30 cellular contexts compared by ENCODE assay signal in the genomic region with DNA sequence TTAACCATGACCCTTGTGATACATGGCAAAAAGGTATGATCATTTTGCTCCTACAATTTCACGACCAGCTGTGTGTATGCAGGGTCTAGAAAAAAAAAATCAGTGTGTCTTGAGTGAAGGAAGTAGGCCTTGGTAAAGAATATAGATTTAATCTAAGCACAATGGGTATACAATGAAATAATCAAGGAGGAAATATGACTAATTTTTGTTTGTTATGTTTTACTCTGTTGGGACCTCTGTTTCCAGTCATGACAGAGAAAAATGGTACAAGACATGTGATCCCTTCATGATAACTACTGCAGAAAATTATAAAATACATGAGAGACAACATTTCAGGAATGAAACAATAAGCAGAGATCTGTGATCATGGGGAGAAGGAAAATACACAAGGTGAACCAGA.
"Had no signal": no experiment of that assay in that cellular context is flagged by ENCODE, and none has a peak within 500 bp of the region (broad histone marks: within the 10 kb centered on the region; RNA-seq: fewer than 3 reads in every experiment).

No MANE protein-coding gene starts in this region.

- H3K4me1 ChIP-seq: ascending aorta, colonic mucosa, foreskin keratinocyte, gastroesophageal sphincter had no signal

- H3K9me3 Mint-ChIP-seq: activated naive CD4-positive, alpha-beta T cell treated with anti-CD3 and anti-CD28 coated beads for 36 hours; activated naive CD8-positive, alpha-beta T cell treated with anti-CD3 and anti-CD28 coated beads for 36 hours; activated T-cell treated with anti-CD3 and anti-CD28 coated beads, Interleukin-2, amount 50 U/mL, for 4 hours; activated T-helper 17 cell treated with anti-CD3 and anti-CD28 coated beads, Interleukin-2, amount 50 U/mL, for 72 hours had no signal

- H3K4me3 ChIP-seq: ascending aorta, cardiac muscle cell, colonic mucosa, gastroesophageal sphincter had no signal

- H3K27me3 ChIP-seq: ascending aorta, cardiac muscle cell, colonic mucosa, foreskin keratinocyte, gastroesophageal sphincter had no signal

- ATAC-seq: activated CD4-positive, CD25-positive, alpha-beta regulatory T cell treated with anti-CD3 and anti-CD28 coated beads, Interleukin-2, amount 50 U/mL, for 24 hours; activated CD8-positive, alpha-beta T cell treated with anti-CD3 and anti-CD28 coated beads for 36 hours; activated naive CD8-positive, alpha-beta T cell treated with anti-CD3 and anti-CD28 coated beads, Interleukin-2, amount 50 U/mL, for 24 hours; activated T-cell treated with anti-CD3 and anti-CD28 coated beads, Interleukin-2, amount 50 U/mL, for 4 hours; activated T-helper 17 cell treated with anti-CD3 and anti-CD28 coated beads, Interleukin-2, amount 50 U/mL, for 72 hours; esophagus mucosa; foreskin keratinocyte; gastroesophageal sphincter; T-helper 17 cell had no signal

- H3K36me3 Mint-ChIP-seq: activated naive CD4-positive, alpha-beta T cell treated with anti-CD3 and anti-CD28 coated beads, Interleukin-2, amount 50 U/mL, for 24 hours; activated naive CD8-positive, alpha-beta T cell treated with anti-CD3 and anti-CD28 coated beads for 36 hours had no signal

- H3K27ac ChIP-seq: ascending aorta, cardiac muscle cell, colonic mucosa, foreskin keratinocyte, gastroesophageal sphincter, WERI-Rb-1 had no signal

- H3K27me3 Mint-ChIP-seq: activated B cell treated with CpG ODN at 0.5 μM for 24 hours; activated CD8-positive, alpha-beta T cell treated with anti-CD3 and anti-CD28 coated beads for 36 hours; activated naive CD4-positive, alpha-beta T cell treated with anti-CD3 and anti-CD28 coated beads, Interleukin-2, amount 50 U/mL, for 24 hours; activated naive CD8-positive, alpha-beta T cell treated with anti-CD3 and anti-CD28 coated beads for 36 hours; activated naive CD8-positive, alpha-beta T cell treated with anti-CD3 and anti-CD28 coated beads, Interleukin-2, amount 50 U/mL, for 24 hours; activated T-helper 17 cell treated with anti-CD3 and anti-CD28 coated beads, Interleukin-2, amount 50 U/mL, for 72 hours; T-helper 17 cell had no signal

- H3K4me3 Mint-ChIP-seq: activated B cell treated with CpG ODN at 0.5 μM for 24 hours; activated CD8-positive, alpha-beta T cell treated with anti-CD3 and anti-CD28 coated beads for 36 hours; activated naive CD4-positive, alpha-beta T cell treated with anti-CD3 and anti-CD28 coated beads for 36 hours; activated naive CD4-positive, alpha-beta T cell treated with anti-CD3 and anti-CD28 coated beads, Interleukin-2, amount 50 U/mL, for 24 hours; activated naive CD8-positive, alpha-beta T cell treated with anti-CD3 and anti-CD28 coated beads for 36 hours; activated naive CD8-positive, alpha-beta T cell treated with anti-CD3 and anti-CD28 coated beads, Interleukin-2, amount 50 U/mL, for 24 hours; activated T-cell treated with anti-CD3 and anti-CD28 coated beads, Interleukin-2, amount 50 U/mL, for 4 hours; activated T-helper 17 cell treated with anti-CD3 and anti-CD28 coated beads, Interleukin-2, amount 50 U/mL, for 72 hours; T-helper 17 cell; T-helper 2 cell treated with Interferon-gamma antibody and Interleukin-4, amounts not matched to agents 5 μg/mL and 100 μg/mL, for 36 hours had no signal

- H3K4me1 Mint-ChIP-seq: activated B cell treated with CpG ODN at 0.5 μM for 24 hours; activated naive CD4-positive, alpha-beta T cell treated with anti-CD3 and anti-CD28 coated beads, Interleukin-2, amount 50 U/mL, for 24 hours; activated naive CD8-positive, alpha-beta T cell treated with anti-CD3 and anti-CD28 coated beads for 36 hours; activated naive CD8-positive, alpha-beta T cell treated with anti-CD3 and anti-CD28 coated beads, Interleukin-2, amount 50 U/mL, for 24 hours; activated T-helper 17 cell treated with anti-CD3 and anti-CD28 coated beads, Interleukin-2, amount 50 U/mL, for 72 hours; T-helper 17 cell had no signal

- H3K27ac Mint-ChIP-seq: activated B cell treated with CpG ODN at 0.5 μM for 24 hours; activated CD8-positive, alpha-beta T cell treated with anti-CD3 and anti-CD28 coated beads for 36 hours; activated naive CD4-positive, alpha-beta T cell treated with anti-CD3 and anti-CD28 coated beads for 36 hours; activated naive CD4-positive, alpha-beta T cell treated with anti-CD3 and anti-CD28 coated beads, Interleukin-2, amount 50 U/mL, for 24 hours; activated naive CD8-positive, alpha-beta T cell treated with anti-CD3 and anti-CD28 coated beads for 36 hours; activated naive CD8-positive, alpha-beta T cell treated with anti-CD3 and anti-CD28 coated beads, Interleukin-2, amount 50 U/mL, for 24 hours; activated T-helper 17 cell treated with anti-CD3 and anti-CD28 coated beads, Interleukin-2, amount 50 U/mL, for 72 hours; T-helper 17 cell; T-helper 2 cell treated with Interferon-gamma antibody and Interleukin-4, amounts not matched to agents 5 μg/mL and 100 μg/mL, for 36 hours had no signal

- H3K9me3 ChIP-seq: ascending aorta, colonic mucosa, gastroesophageal sphincter had no signal

- H3K36me3 ChIP-seq: ascending aorta, cardiac muscle cell, colonic mucosa, gastroesophageal sphincter, WERI-Rb-1 had no signal

- DNase-seq: activated B cell treated with CpG ODN at 0.5 μM for 24 hours; activated CD4-positive, alpha-beta T cell treated with anti-CD3 and anti-CD28 coated beads for 48 hours; activated CD4-positive, alpha-beta T cell treated with anti-CD3 and anti-CD28 coated beads, Interleukin-2, amount 50 U/mL, for 1 hour; activated CD4-positive, alpha-beta T cell treated with anti-CD3 and anti-CD28 coated beads, Interleukin-2, amount 50 U/mL, for 48 hours; activated CD8-positive, alpha-beta memory T cell treated with anti-CD3 and anti-CD28 coated beads for 24 hours; activated CD8-positive, alpha-beta T cell treated with anti-CD3 and anti-CD28 coated beads for 36 hours; activated effector memory CD4-positive, alpha-beta T cell treated with Interleukin-2 at 50 U/mL for 16 hours; activated gamma-delta T cell treated with Interleukin-2 at 50 U/mL for 16 hours; activated naive CD4-positive, alpha-beta T cell treated with anti-CD3 and anti-CD28 coated beads for 36 hours; activated naive CD8-positive, alpha-beta T cell treated with anti-CD3 and anti-CD28 coated beads for 36 hours; activated naive CD8-positive, alpha-beta T cell treated with anti-CD3 and anti-CD28 coated beads, Interleukin-2, amount 50 U/mL, for 24 hours; activated T-cell treated with anti-CD3 and anti-CD28 coated beads, Interleukin-2, amount 50 U/mL, for 4 hours; central memory CD4-positive, alpha-beta T cell; cerebellar nuclear complex; colonic mucosa; effector CD8-positive, alpha-beta T cell; foreskin keratinocyte; head of caudate nucleus; T-helper 1 cell; T-helper 17 cell; T1000; WERI-Rb-1 had no signal
